In the genomic region with DNA sequence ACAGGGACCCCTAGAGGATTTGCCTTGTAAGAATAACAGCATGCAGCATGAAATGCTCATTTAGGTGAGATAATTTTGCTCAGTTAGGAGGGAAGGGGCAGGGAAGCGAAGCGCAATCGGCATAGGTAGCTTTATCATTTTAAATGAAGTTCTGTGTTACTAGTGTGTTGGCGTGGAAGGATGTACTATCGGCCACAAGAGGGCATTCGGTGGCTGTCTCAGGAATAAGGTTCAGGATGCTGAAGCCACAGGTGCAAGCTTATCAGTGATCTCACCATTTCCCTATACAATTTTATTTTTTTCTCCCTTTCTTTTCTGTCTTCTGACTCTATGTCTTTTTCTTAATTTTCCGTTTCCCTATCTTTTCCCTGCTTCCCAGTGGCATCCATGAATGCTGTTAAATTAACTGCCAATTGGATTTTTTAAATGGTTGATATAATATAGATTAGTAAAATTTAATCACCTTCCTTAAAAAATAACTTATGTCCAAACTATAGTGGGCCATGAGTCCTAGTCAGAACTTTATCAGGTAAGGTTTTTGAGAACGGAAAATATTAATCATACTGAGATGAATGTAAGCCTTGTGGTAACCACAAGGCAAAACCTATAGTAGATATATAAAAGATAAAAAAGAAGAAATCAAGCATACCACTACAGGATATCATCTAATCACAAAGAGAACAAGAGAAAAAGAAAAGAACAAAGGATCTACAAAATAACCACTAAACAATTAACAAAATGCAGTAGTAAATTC, we compare ENCODE assay signal across 8 cellular contexts. TPM values are rescaled to one million over a fixed set of nuclear protein-coding genes. Genes with fewer than 3 reads are reported as not detected.
DNase-seq lines count a peak whose midpoint lies in the region; ATAC-seq and TF ChIP-seq lines count a peak whose summit lies in the region.

No MANE protein-coding gene starts in this region.

- H3K4me1 ChIP-seq in RWPE2 (ENCODE audit: insufficient read depth, poor library complexity, severe bottlenecking): peaks cover 11% of the 10 kb centered on the region

- intact Hi-C loops in head of caudate nucleus (cut with DNase I): loop anchor here (5.0 kb wide), 2 partner anchors 256 to 406 kb away; no protein-coding TSS in a partner anchor

- no peak overlapping the region for H3K27ac ChIP-seq in RWPE2 (ENCODE audit: poor library complexity, severe bottlenecking)

- no peaks in the 10 kb centered on the region for H3K27me3 ChIP-seq in RWPE2 (ENCODE audit: insufficient read depth, poor library complexity, severe bottlenecking)

- TF ChIP-seq POLR2A in GM18505 (IDR thresholded peaks at IDR 0.05; ENCODE audit: borderline replicate concordance, extremely low read depth, insufficient read depth, insufficient read length): no peak

- in situ Hi-C loops in G401 (cut with HindIII; ENCODE audit: low sequenced_read_pairs): no loop called here

- H3K27me3 Mint-ChIP-seq in activated naive CD8-positive, alpha-beta T cell: no peaks in the 10 kb centered on the region

- peak; percentile 84 for ATAC-seq in RWPE2 (ENCODE audit: low read depth)
- no peak for ATAC-seq in GM18505 (IDR thresholded peaks at IDR 0.05; ENCODE audit: unreplicated experiment)

- H3K36me3 Mint-ChIP-seq in activated naive CD8-positive, alpha-beta T cell: no peaks in the 10 kb centered on the region

- no peak overlapping the region for H3K4me3 ChIP-seq in Jurkat, Clone E6-1 (ENCODE audit: low read length)
- no peak overlapping the region for H3K4me3 ChIP-seq in RWPE2 (ENCODE audit: severe bottlenecking)

- H3K9me3 ChIP-seq in RWPE2 (ENCODE audit: severe bottlenecking): no peaks in the 10 kb centered on the region

- TF ChIP-seq CTCF in RWPE2 (IDR thresholded peaks at IDR 0.05; ENCODE audit: poor library complexity, severe bottlenecking): peak; percentile 91

- peaks cover 10% of the 10 kb centered on the region; the same call in 1 of the 2 replicates for H3K36me3 ChIP-seq in RWPE2 (ENCODE audit: low read depth)

- no peaks in the 10 kb centered on the region for H3K9me3 Mint-ChIP-seq in activated naive CD8-positive, alpha-beta T cell (ENCODE audit: low read depth)

- peak overlapping the region; percentile 28 for H3K27ac Mint-ChIP-seq in activated naive CD8-positive, alpha-beta T cell

- DNase-seq in G401 (ENCODE audit: low spot score) (peak; percentile 53), RWPE2 (ENCODE audit: low spot score) (no peak), head of caudate nucleus (peak in 40 of 42 donors; percentile 8 to 73 (median 40)), retina (peak; percentile 37), occipital lobe (lab: John Stamatoyannopoulos, UW) (no peak)
- DNase-seq in Jurkat, Clone E6-1 (ENCODE audit: low read depth, low spot score): peak; percentile 69

- no peak overlapping the region for H3K4me3 Mint-ChIP-seq in activated naive CD8-positive, alpha-beta T cell

- peaks cover 12% of the 10 kb centered on the region for H3K4me1 Mint-ChIP-seq in activated naive CD8-positive, alpha-beta T cell (ENCODE audit: low read depth)

RNA-seq across cellular contexts. Expression of a gene that starts 1.2 kb away (rescaled TPM):
- total RNA-seq in G401 (2014; rRNA removed; shearing (Covaris generic)): not detected in 2 replicates
- not detected for polyA plus RNA-seq in Jurkat, Clone E6-1 (2012; ENCODE audit: insufficient read depth, insufficient read length)
- total RNA-seq in occipital lobe: not detected

RNA-seq across cellular contexts. Expression of a gene that starts 44.6 kb away (rescaled TPM):
- total RNA-seq in G401 (2014; rRNA removed; shearing (Covaris generic)): not detected in 2 replicates
- polyA plus RNA-seq in Jurkat, Clone E6-1 (2012; ENCODE audit: insufficient read depth, insufficient read length): not detected
- total RNA-seq in occipital lobe: not detected

Comparison
In these comparisons a context has a peak if more than half of its experiments do, and no peak if none do; other contexts are left out.
1. DNase-seq: peak in G401 (single experiment), Jurkat, Clone E6-1 (single experiment), head of caudate nucleus (40 of 42) and retina (single experiment); none in RWPE2 (single experiment) and occipital lobe (single experiment).